Comparison of ENCODE assay signal across 28 cellular contexts in genomic region chr2:198135481-198135934, GRCh38.
DNase-seq lines count a peak whose midpoint lies in the region; ATAC-seq, FAIRE-seq and TF ChIP-seq lines count a peak whose summit lies in the region.
"Had no signal": no experiment of that assay in that cellular context is flagged by ENCODE, and none has a peak within 500 bp of the region (broad histone marks: within the 10 kb centered on the region; RNA-seq: fewer than 3 reads in every experiment).

No MANE protein-coding gene starts in this region.

- TF ChIP-seq EP300 in stomach (IDR thresholded peaks at IDR 0.05): no peak

- FAIRE-seq in urothelium cell line (lab: Jason Lieb, UNC): no peak
- FAIRE-seq: TTC549 had no signal

- no peak for TF ChIP-seq CTCF in AG09309 (IDR thresholded peaks at IDR 0.05; ENCODE audit: control insufficient read depth, insufficient read depth, low read depth, low read length, missing control alignments)
- TF ChIP-seq CTCF in stomach (IDR thresholded peaks at IDR 0.05): no peak

- no peak for TF ChIP-seq POLR2A in stomach (IDR thresholded peaks at IDR 0.05)

- H3K4me3 ChIP-seq in AG09309 (ENCODE audit: control insufficient read depth, low read depth, low read length): no peak overlapping the region
- H3K4me3 ChIP-seq in stomach: no peak overlapping the region
- H3K4me3 ChIP-seq: BLaER1, MG63, upper lobe of left lung had no signal

- H3K4me1 ChIP-seq in stomach: no peaks in the 10 kb centered on the region
- H3K4me1 ChIP-seq: BLaER1 had no signal

- peak; percentile 23 for DNase-seq in AG09309 (ENCODE audit: low read depth)
- peak; percentile 18 to 79 for DNase-seq in NCI-H524 (lab: John Stamatoyannopoulos, UW)
- no peak for DNase-seq in caudate nucleus (lab: John Stamatoyannopoulos, UW)
- DNase-seq in left kidney (ENCODE audit: low read depth, low spot score): peak; percentile 10
- no peak for DNase-seq in iPS-NIHi7 (ENCODE audit: extremely low spot score)
- no peak for DNase-seq in urothelium cell line (ENCODE audit: low spot score)
- no peak for DNase-seq in stomach
- DNase-seq: 8988T; activated CD4-positive, alpha-beta T cell treated with anti-CD3 and anti-CD28 coated beads for 1 hour; activated CD8-positive, alpha-beta memory T cell treated with anti-CD3 and anti-CD28 coated beads for 24 hours; activated naive CD4-positive, alpha-beta T cell treated with anti-CD3 and anti-CD28 coated beads for 36 hours; activated T-cell treated with anti-CD3 and anti-CD28 coated beads, Interleukin-2, amount 50 U/mL, for 4 hours; Calu3; effector CD8-positive, alpha-beta T cell; H7; MG63; NCI-H1417 treated with DMSO at 0.1 percent for 48 hours; NCI-H2171; nucleus accumbens; Right ventricle myocardium superior; stimulated activated CD4-positive, alpha-beta T cell treated with anti-CD3 and anti-CD28 coated beads, Interleukin-12 subunit alpha, Interleukin-12 subunit beta, amount 100 ng/mL, for 4 hours; stimulated activated CD4-positive, alpha-beta T cell treated with anti-CD3 and anti-CD28 coated beads, Interleukin-4, amount 100 ng/mL, for 4 hours; stimulated activated naive CD8-positive, alpha-beta T cell treated with anti-CD3 and anti-CD28 coated beads, Interleukin-15, Interleukin-2, amounts not matched to agents 100 U/mL and 50 U/mL, for 24 hours; T-cell; upper lobe of left lung had no signal

- H3K27ac ChIP-seq in caudate nucleus (ENCODE audit: low read depth, low read length) (peak overlapping the region; percentile 50), stomach (no peak overlapping the region)
- H3K27ac ChIP-seq: BLaER1, upper lobe of left lung had no signal

- H3K36me3 ChIP-seq in stomach: no peaks in the 10 kb centered on the region
- H3K36me3 ChIP-seq: BLaER1, MG63, upper lobe of left lung had no signal

- intact Hi-C loops in stomach (cut with DNase I; ENCODE audit: low total_unique reads): no loop called here

- H3K27me3 ChIP-seq in stomach: no peaks in the 10 kb centered on the region
- H3K27me3 ChIP-seq: BLaER1, MG63, upper lobe of left lung had no signal

- 45 to 67% (median 60%) methylated on average over 2 of the region's 2 CpGs for WGBS in stomach, 5 donors

- ATAC-seq in HG02798 (IDR thresholded peaks at IDR 0.05; ENCODE audit: poor library complexity, unreplicated experiment): no peak
- ATAC-seq: activated T-cell treated with anti-CD3 and anti-CD28 coated beads, Interleukin-2, amount 50 U/mL, for 4 hours; stimulated activated naive CD8-positive, alpha-beta T cell treated with anti-CD3 and anti-CD28 coated beads, Interleukin-15, Interleukin-2, amounts not matched to agents 100 U/mL and 50 U/mL, for 24 hours; T-cell had no signal

- no peaks in the 10 kb centered on the region for H3K9me3 ChIP-seq in stomach
- H3K9me3 ChIP-seq: BLaER1, MG63, upper lobe of left lung had no signal

Comparison
In these comparisons a context has a peak if more than half of its experiments do, and no peak if none do; other contexts are left out.
1. DNase-seq: peak in AG09309 (single experiment), NCI-H524 (2 of 2) and left kidney (single experiment); none in caudate nucleus (0 of 61), iPS-NIHi7 (single experiment), urothelium cell line (single experiment) and stomach (single experiment).